13 cellular contexts compared by ENCODE assay signal in the genomic region with DNA sequence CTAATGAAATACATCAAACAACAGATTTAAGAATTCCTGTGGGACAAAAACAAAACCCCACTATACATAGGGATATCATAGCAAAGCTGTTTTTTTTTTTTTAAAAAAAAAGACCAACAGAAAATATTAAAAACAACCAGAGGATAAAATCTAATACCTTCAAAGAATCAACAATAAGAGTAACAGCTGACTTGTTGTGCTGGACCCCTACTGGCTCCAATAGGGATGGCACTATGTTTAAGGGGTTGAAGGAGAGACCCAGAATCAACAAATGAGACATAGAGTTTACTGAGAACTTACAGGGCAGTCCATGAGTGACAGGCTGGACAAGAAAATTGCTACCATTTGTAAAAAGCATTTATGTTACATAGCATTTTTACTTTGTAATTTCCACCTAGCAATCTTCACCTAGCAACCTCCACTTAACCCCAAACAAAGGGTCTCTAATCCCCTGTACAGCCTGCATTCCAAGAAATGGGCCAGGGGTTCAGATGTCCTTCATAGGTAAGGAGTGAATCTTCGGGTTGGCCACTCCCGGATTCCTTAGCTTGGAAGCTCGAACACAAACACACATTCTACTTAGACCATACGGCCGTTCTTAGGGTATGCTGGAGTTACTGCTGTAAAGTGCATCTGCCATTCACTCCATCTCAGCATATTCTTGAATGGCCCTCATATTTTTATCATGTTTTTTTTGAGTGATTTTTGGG. TPM values are rescaled to one million over a fixed set of nuclear protein-coding genes. Genes with fewer than 3 reads are reported as not detected.
DNase-seq lines count a peak whose midpoint lies in the region; ATAC-seq and TF ChIP-seq lines count a peak whose summit lies in the region.
"Had no signal": no experiment of that assay in that cellular context is flagged by ENCODE, and none has a peak within 500 bp of the region (broad histone marks: within the 10 kb centered on the region; RNA-seq: fewer than 3 reads in every experiment).

No MANE protein-coding gene starts in this region.

- H3K27ac Mint-ChIP-seq in WTC11: no peak overlapping the region
- H3K27ac Mint-ChIP-seq in CD8-positive, alpha-beta T cell: no peak overlapping the region
- no peak overlapping the region for H3K27ac Mint-ChIP-seq in activated T-helper 1 cell treated with anti-CD3 and anti-CD28 coated beads, Interleukin-12 subunit alpha, Interleukin-12 subunit beta, Interleukin-2, Interleukin-4 antibody, amounts not matched to agents 30 ng/mL and 10 ng/mL and 1 ng/mL, durations not matched to agents 14 hours and 24 hours and 36 hours
- H3K27ac Mint-ChIP-seq: activated CD4-positive, alpha-beta T cell treated with anti-CD3 and anti-CD28 coated beads for 36 hours; brain; stimulated activated naive CD8-positive, alpha-beta T cell treated with anti-CD3 and anti-CD28 coated beads, Interleukin-15, amount 100 ng/mL, for 72 hours had no signal

- no peaks in the 10 kb centered on the region for H3K36me3 ChIP-seq in neural cell (ENCODE audit: insufficient read depth, low read length)
- H3K36me3 ChIP-seq in CD8-positive, alpha-beta T cell (ENCODE audit: insufficient read depth, low read length): no peaks in the 10 kb centered on the region
- H3K36me3 ChIP-seq: spleen had no signal

- H3K9ac ChIP-seq in neural cell (ENCODE audit: low read length): no peak overlapping the region

- H3K27me3 ChIP-seq in neural cell (ENCODE audit: insufficient read depth, low read depth, low read length): no peaks in the 10 kb centered on the region
- H3K27me3 ChIP-seq in CD8-positive, alpha-beta T cell (ENCODE audit: insufficient read depth, low read length): no peaks in the 10 kb centered on the region
- H3K27me3 ChIP-seq: spleen had no signal

- H3K4me3 ChIP-seq in neural cell (ENCODE audit: low read length): no peak overlapping the region
- no peak overlapping the region for H3K4me3 ChIP-seq in CD8-positive, alpha-beta T cell (ENCODE audit: low read depth, low read length)
- H3K4me3 ChIP-seq: spleen had no signal

- DNase-seq in WTC11 (ENCODE audit: low spot score) (no peak), KBM-7 (no peak)
- DNase-seq in CD8-positive, alpha-beta T cell: no peak
- no peak for DNase-seq in activated T-helper 1 cell treated with anti-CD3 and anti-CD28 coated beads, Interleukin-12 subunit alpha, Interleukin-12 subunit beta, Interleukin-2, Interleukin-4 antibody, amounts not matched to agents 30 ng/mL and 10 ng/mL and 1 ng/mL, durations not matched to agents 14 hours and 24 hours and 36 hours (ENCODE audit: low spot score)
- DNase-seq: activated CD4-positive, alpha-beta T cell treated with anti-CD3 and anti-CD28 coated beads for 36 hours; kidney; spleen; stimulated activated naive CD8-positive, alpha-beta T cell treated with anti-CD3 and anti-CD28 coated beads, Interleukin-15, amount 100 ng/mL, for 72 hours had no signal

- in situ Hi-C loops in KBM-7 (cut with MboI; ENCODE audit: low pct_unique_long_range_greater_than_20kb, low sequenced_read_pairs): no loop called here

- no peak overlapping the region for H3K27ac ChIP-seq in neural cell (ENCODE audit: low read length)
- no peak overlapping the region for H3K27ac ChIP-seq in CD8-positive, alpha-beta T cell (ENCODE audit: low read depth, low read length)
- H3K27ac ChIP-seq: spleen had no signal

- H3K4me2 ChIP-seq in neural cell (ENCODE audit: low read length): no peak overlapping the region

- intact Hi-C loops in CD8-positive, alpha-beta T cell (cut with DNase I, micrococcal nuclease): no loop called here
- intact Hi-C loops in activated T-helper 1 cell treated with anti-CD3 and anti-CD28 coated beads, Interleukin-12 subunit alpha, Interleukin-12 subunit beta, Interleukin-2, Interleukin-4 antibody, amounts not matched to agents 30 ng/mL and 10 ng/mL and 1 ng/mL, durations not matched to agents 14 hours and 24 hours and 36 hours (cut with micrococcal nuclease): loop anchor here (10.0 kb wide), 1 partner anchor 313 kb away; no protein-coding TSS in a partner anchor

- H3K9me3 ChIP-seq in neural cell (ENCODE audit: low read length): no peaks in the 10 kb centered on the region
- H3K9me3 ChIP-seq in CD8-positive, alpha-beta T cell (ENCODE audit: low read length): no peaks in the 10 kb centered on the region
- H3K9me3 ChIP-seq: spleen had no signal

- H3K36me3 Mint-ChIP-seq in WTC11: no peaks in the 10 kb centered on the region
- H3K36me3 Mint-ChIP-seq in CD8-positive, alpha-beta T cell: no peaks in the 10 kb centered on the region
- H3K36me3 Mint-ChIP-seq in activated T-helper 1 cell treated with anti-CD3 and anti-CD28 coated beads, Interleukin-12 subunit alpha, Interleukin-12 subunit beta, Interleukin-2, Interleukin-4 antibody, amounts not matched to agents 30 ng/mL and 10 ng/mL and 1 ng/mL, durations not matched to agents 14 hours and 24 hours and 36 hours (ENCODE audit: low read depth): no peaks in the 10 kb centered on the region
- H3K36me3 Mint-ChIP-seq: brain had no signal

- H3K4me3 Mint-ChIP-seq in WTC11: no peak overlapping the region
- no peak overlapping the region for H3K4me3 Mint-ChIP-seq in CD8-positive, alpha-beta T cell
- H3K4me3 Mint-ChIP-seq in activated T-helper 1 cell treated with anti-CD3 and anti-CD28 coated beads, Interleukin-12 subunit alpha, Interleukin-12 subunit beta, Interleukin-2, Interleukin-4 antibody, amounts not matched to agents 30 ng/mL and 10 ng/mL and 1 ng/mL, durations not matched to agents 14 hours and 24 hours and 36 hours: no peak overlapping the region
- H3K4me3 Mint-ChIP-seq: activated CD4-positive, alpha-beta T cell treated with anti-CD3 and anti-CD28 coated beads for 36 hours; brain; stimulated activated naive CD8-positive, alpha-beta T cell treated with anti-CD3 and anti-CD28 coated beads, Interleukin-15, amount 100 ng/mL, for 72 hours had no signal

- POLR2A ChIA-PET in WTC11 (lab: Charles Lee): no interaction called here
- POLR2A ChIA-PET in CD8-positive, alpha-beta T cell (lab: Charles Lee): no interaction called here

- no peaks in the 10 kb centered on the region for H3K4me1 ChIP-seq in CD8-positive, alpha-beta T cell (ENCODE audit: insufficient read depth, low read length)
- H3K4me1 ChIP-seq: spleen had no signal

- no peaks in the 10 kb centered on the region for H3K27me3 Mint-ChIP-seq in WTC11 (ENCODE audit: low read depth)
- no peaks in the 10 kb centered on the region for H3K27me3 Mint-ChIP-seq in CD8-positive, alpha-beta T cell (ENCODE audit: low read depth)
- no peaks in the 10 kb centered on the region for H3K27me3 Mint-ChIP-seq in activated T-helper 1 cell treated with anti-CD3 and anti-CD28 coated beads, Interleukin-12 subunit alpha, Interleukin-12 subunit beta, Interleukin-2, Interleukin-4 antibody, amounts not matched to agents 30 ng/mL and 10 ng/mL and 1 ng/mL, durations not matched to agents 14 hours and 24 hours and 36 hours (ENCODE audit: insufficient read depth)
- H3K27me3 Mint-ChIP-seq: activated CD4-positive, alpha-beta T cell treated with anti-CD3 and anti-CD28 coated beads for 36 hours; brain; stimulated activated naive CD8-positive, alpha-beta T cell treated with anti-CD3 and anti-CD28 coated beads, Interleukin-15, amount 100 ng/mL, for 72 hours had no signal

- TF ChIP-seq EP300 in neural cell (conservative IDR thresholded peaks at IDR 0.05; ENCODE audit: poor library complexity, severe bottlenecking): peak; percentile 67

- H3K79me2 ChIP-seq in neural cell (replicated peaks; ENCODE audit: insufficient read depth, low read length): no peaks in the 10 kb centered on the region

- H3K9me3 Mint-ChIP-seq in WTC11: no peaks in the 10 kb centered on the region
- no peaks in the 10 kb centered on the region for H3K9me3 Mint-ChIP-seq in CD8-positive, alpha-beta T cell
- no peaks in the 10 kb centered on the region for H3K9me3 Mint-ChIP-seq in activated T-helper 1 cell treated with anti-CD3 and anti-CD28 coated beads, Interleukin-12 subunit alpha, Interleukin-12 subunit beta, Interleukin-2, Interleukin-4 antibody, amounts not matched to agents 30 ng/mL and 10 ng/mL and 1 ng/mL, durations not matched to agents 14 hours and 24 hours and 36 hours
- H3K9me3 Mint-ChIP-seq: brain had no signal

- TF ChIP-seq RAD21 in neural cell (conservative IDR thresholded peaks at IDR 0.05): no peak

- no peaks in the 10 kb centered on the region for H4K20me1 ChIP-seq in neural cell (ENCODE audit: insufficient read depth)

- peak; percentile 46 for ATAC-seq in HG02870 (IDR thresholded peaks at IDR 0.05; ENCODE audit: unreplicated experiment)
- peak; percentile 68 for ATAC-seq in WTC11
- no peak for ATAC-seq in CD8-positive, alpha-beta T cell
- ATAC-seq in GM21786 (IDR thresholded peaks at IDR 0.05; ENCODE audit: unreplicated experiment): no peak
- ATAC-seq: activated CD4-positive, alpha-beta T cell treated with anti-CD3 and anti-CD28 coated beads for 36 hours; stimulated activated naive CD8-positive, alpha-beta T cell treated with anti-CD3 and anti-CD28 coated beads, Interleukin-15, amount 100 ng/mL, for 72 hours had no signal

- no peaks in the 10 kb centered on the region for H3K9me2 ChIP-seq in neural cell (ENCODE audit: insufficient read depth, low read length)

- no peaks in the 10 kb centered on the region for H3F3A ChIP-seq in neural cell (ENCODE audit: insufficient read depth, low read length, poor library complexity, severe bottlenecking)

- H3K4me1 Mint-ChIP-seq in WTC11: peaks cover 5% of the 10 kb centered on the region
- H3K4me1 Mint-ChIP-seq in CD8-positive, alpha-beta T cell (ENCODE audit: low read depth): no peaks in the 10 kb centered on the region
- no peaks in the 10 kb centered on the region for H3K4me1 Mint-ChIP-seq in activated T-helper 1 cell treated with anti-CD3 and anti-CD28 coated beads, Interleukin-12 subunit alpha, Interleukin-12 subunit beta, Interleukin-2, Interleukin-4 antibody, amounts not matched to agents 30 ng/mL and 10 ng/mL and 1 ng/mL, durations not matched to agents 14 hours and 24 hours and 36 hours (ENCODE audit: low read depth)
- H3K4me1 Mint-ChIP-seq: activated CD4-positive, alpha-beta T cell treated with anti-CD3 and anti-CD28 coated beads for 36 hours; brain; stimulated activated naive CD8-positive, alpha-beta T cell treated with anti-CD3 and anti-CD28 coated beads, Interleukin-15, amount 100 ng/mL, for 72 hours had no signal

- CTCF ChIA-PET in WTC11 (lab: Charles Lee): interaction anchor here (0.6 to 1.2 kb wide), 4 partner anchors 79 to 314 kb away, joined by 3 to 5 read pairs (median 3); a partner anchor contains a TSS
- CTCF ChIA-PET in CD8-positive, alpha-beta T cell (lab: Charles Lee): no interaction called here

- TF ChIP-seq CTCF in GM12873 (IDR thresholded peaks at IDR 0.05; ENCODE audit: insufficient read depth, low read depth, low read length, missing control alignments) (peak; percentile 47), WTC11 (IDR thresholded peaks at IDR 0.05) (no peak), neural cell (IDR thresholded peaks at IDR 0.05; ENCODE audit: poor library complexity, severe bottlenecking) (no peak)
- no peak for TF ChIP-seq CTCF in CD8-positive, alpha-beta T cell (IDR thresholded peaks at IDR 0.05)

- H2AFZ ChIP-seq in neural cell (ENCODE audit: low read depth, low read length): no peak overlapping the region

RNA-seq across cellular contexts. Expression of a gene that starts 25.8 kb away (rescaled TPM):
- total RNA-seq in WTC11 (2021): not detected in 3 replicates
- not detected in 2 replicates for polyA plus RNA-seq in neural cell
- not detected in 2 replicates for polyA minus RNA-seq in neural cell
- not detected for total RNA-seq in CD8-positive, alpha-beta T cell
- total RNA-seq in activated T-helper 1 cell treated with anti-CD3 and anti-CD28 coated beads, Interleukin-12 subunit alpha, Interleukin-12 subunit beta, Interleukin-2, Interleukin-4 antibody, amounts not matched to agents 30 ng/mL and 10 ng/mL and 1 ng/mL, durations not matched to agents 14 hours and 24 hours and 36 hours: not detected in 2 replicates
- total RNA-seq: activated CD4-positive, alpha-beta T cell treated with anti-CD3 and anti-CD28 coated beads for 36 hours; kidney; spleen had no signal
- polyA plus RNA-seq: spleen had no signal

Comparison
In these comparisons a context has a peak if more than half of its experiments do, and no peak if none do; other contexts are left out.
1. ATAC-seq: peak in HG02870 (single experiment) and WTC11 (single experiment); none in CD8-positive, alpha-beta T cell (single experiment) and GM21786 (single experiment).